Comparison of ENCODE assay signal across 2 cellular contexts in genomic region chr3:129001101-129001816, GRCh38.
TF ChIP-seq lines count a peak whose summit lies in the region.

Gene EFCC1, plus strand, starts transcription at chr3:129001304. Its CDS starts 325 bp downstream, at chr3:129001629.

TF ChIP-seq in liver, 16 proteins besides CTCF, POLR2A, EP300 and RAD21:
- TF ChIP-seq RXRA (IDR thresholded peaks at IDR 0.05) (no peak), GABPA (IDR thresholded peaks at IDR 0.05 in 1 of 2, conservative IDR thresholded peaks at IDR 0.05 in 1 of 2) (no peak), REST (IDR thresholded peaks at IDR 0.05) (no peak), JUND (IDR thresholded peaks at IDR 0.05) (no peak), ATF3 (IDR thresholded peaks at IDR 0.05) (no peak), SP1 (IDR thresholded peaks at IDR 0.05) (no peak), EGR1 (IDR thresholded peaks at IDR 0.05; ENCODE audit: low read depth in 2 of 2) (no peak), MAX (IDR thresholded peaks at IDR 0.05) (no peak), HNF4G (IDR thresholded peaks at IDR 0.05) (no peak), FOXA2 (IDR thresholded peaks at IDR 0.05) (no peak), HNF4A (conservative IDR thresholded peaks at IDR 0.05) (no peak), TAF1 (conservative IDR thresholded peaks at IDR 0.05) (no peak), ZBTB33 (IDR thresholded peaks at IDR 0.05) (no peak), NR2F2 (IDR thresholded peaks at IDR 0.05) (no peak)

TF ChIP-seq in HepG2, 621 proteins besides CTCF, POLR2A, EP300 and RAD21:
- no peak for TF ChIP-seq ZNF784 (CRISPR knock-in tag; IDR thresholded peaks at IDR 0.05; ENCODE audit: borderline replicate concordance)
- TF ChIP-seq ZNF672 (CRISPR knock-in tag; IDR thresholded peaks at IDR 0.05), result no peak
- no peak for TF ChIP-seq CEBPB (IDR thresholded peaks at IDR 0.05; ENCODE audit: borderline replicate concordance, low read depth, low read length)
- no peak for TF ChIP-seq HOXA9 (CRISPR knock-in tag; IDR thresholded peaks at IDR 0.05; ENCODE audit: borderline replicate concordance)
- TF ChIP-seq KDM2A (CRISPR knock-in tag; IDR thresholded peaks at IDR 0.05; ENCODE audit: borderline replicate concordance, low read depth), result no peak
- no peak for TF ChIP-seq DBP (CRISPR knock-in tag; IDR thresholded peaks at IDR 0.05; ENCODE audit: not compliant biosample characterization)
- TF ChIP-seq SRF (IDR thresholded peaks at IDR 0.05; ENCODE audit: low read depth, low read length), result no peak
- TF ChIP-seq ZBTB26 (CRISPR knock-in tag; IDR thresholded peaks at IDR 0.05; ENCODE audit: borderline replicate concordance), result no peak
- no peak for TF ChIP-seq ZNF614 (CRISPR knock-in tag; IDR thresholded peaks at IDR 0.05; ENCODE audit: borderline replicate concordance)
- TF ChIP-seq ZNF605 (CRISPR knock-in tag; IDR thresholded peaks at IDR 0.05), result no peak
- no peak for TF ChIP-seq THRA (CRISPR knock-in tag; IDR thresholded peaks at IDR 0.05; ENCODE audit: borderline replicate concordance)
- no peak for TF ChIP-seq ZNF337 (CRISPR knock-in tag; IDR thresholded peaks at IDR 0.05; ENCODE audit: borderline replicate concordance, low read depth)
- TF ChIP-seq SP140L (CRISPR knock-in tag; IDR thresholded peaks at IDR 0.05; ENCODE audit: borderline replicate concordance), result no peak
- no peak for TF ChIP-seq TBX2 (CRISPR knock-in tag; IDR thresholded peaks at IDR 0.05; ENCODE audit: borderline replicate concordance)
- no peak for TF ChIP-seq MXD1 (CRISPR knock-in tag; IDR thresholded peaks at IDR 0.05)
- TF ChIP-seq PATZ1 (CRISPR knock-in tag; IDR thresholded peaks at IDR 0.05), result no peak
- TF ChIP-seq SYNCRIP (IDR thresholded peaks at IDR 0.05; ENCODE audit: insufficient read depth, low read depth, low read length), result no peak
- no peak for TF ChIP-seq ZBTB1 (CRISPR knock-in tag; IDR thresholded peaks at IDR 0.05; ENCODE audit: borderline replicate concordance)
